1 cellular context compared by ENCODE assay signal in the genomic region with DNA sequence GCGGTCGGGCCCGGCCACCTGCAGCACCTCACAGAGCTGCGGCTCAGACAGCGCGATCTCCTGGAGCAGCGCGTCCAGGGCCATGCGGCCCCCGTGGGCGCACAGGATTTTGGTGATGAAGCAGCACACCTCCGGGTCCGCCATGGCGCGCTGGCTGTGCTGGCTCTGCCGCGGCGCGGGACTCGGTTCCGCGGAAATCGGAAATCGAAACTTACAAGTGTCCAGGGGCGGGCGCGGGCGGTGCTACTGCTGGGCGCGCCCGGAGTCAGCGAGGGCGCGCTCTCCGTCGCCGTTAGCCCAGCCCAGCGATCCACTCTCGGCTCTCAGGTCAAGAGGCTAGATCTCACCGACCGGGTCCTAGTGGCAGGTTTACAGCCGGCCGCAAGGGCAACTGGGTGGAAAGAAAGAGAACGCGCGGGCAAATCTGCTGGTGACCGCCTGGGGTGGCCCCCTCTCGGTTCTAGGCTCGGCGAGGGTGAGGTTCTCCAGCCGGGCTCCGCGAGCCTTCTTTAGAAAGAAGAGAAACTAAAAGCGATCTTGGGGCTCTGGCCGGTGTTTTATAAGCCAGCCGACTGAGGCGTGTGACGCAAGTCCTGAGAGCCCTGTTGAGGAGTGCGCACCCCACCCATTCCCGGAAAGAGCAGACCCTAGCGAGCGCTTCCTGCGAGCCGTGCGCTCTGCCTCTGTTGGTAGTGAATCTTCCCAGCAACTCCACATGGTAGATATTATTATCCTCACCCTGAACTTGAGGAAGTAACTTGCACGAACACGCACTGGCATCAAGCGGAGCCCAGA.
A peak's percentile ranks its signal among the peaks of the same experiment; 100 is the strongest.
TF ChIP-seq lines count a peak whose summit lies in the region.

ZC3HAV1 (minus strand) TSS at position 533 of the 795 bp plus-strand sequence; CDS start at position 144, 389 bp downstream.

TF ChIP-seq in HEK293, 187 proteins besides CTCF, POLR2A, EP300 and RAD21 (continued from another document and continues in another):
- no peak for TF ChIP-seq ZSCAN4 (tag by site-specific recombination; IDR thresholded peaks at IDR 0.05)
- no peak for TF ChIP-seq MEIS1 (CRISPR knock-in tag; IDR thresholded peaks at IDR 0.05; ENCODE audit: borderline replicate concordance)
- TF ChIP-seq ZNF843 (tag by site-specific recombination; IDR thresholded peaks at IDR 0.05) = no peak
- TF ChIP-seq ZNF48 (tag by site-specific recombination; IDR thresholded peaks at IDR 0.05) = no peak
- no peak for TF ChIP-seq ZNF266 (tag by site-specific recombination; IDR thresholded peaks at IDR 0.05; ENCODE audit: low read depth)
- no peak for TF ChIP-seq ZNF423 (tag by site-specific recombination; IDR thresholded peaks at IDR 0.05)
- no peak for TF ChIP-seq ZNF174 (tag by site-specific recombination; IDR thresholded peaks at IDR 0.05)
- peak; percentile 29; the same call in 1 of the 2 replicates for TF ChIP-seq ZNF341 (tag by site-specific recombination; IDR thresholded peaks at IDR 0.05; ENCODE audit: low read depth)
- no peak for TF ChIP-seq HOXC10 (CRISPR knock-in tag; IDR thresholded peaks at IDR 0.05)
- TF ChIP-seq ZFHX2 (tag by site-specific recombination; conservative IDR thresholded peaks at IDR 0.05) = peak; percentile 68; the same call in 1 of the 2 replicates
- TF ChIP-seq, protein P1, sequence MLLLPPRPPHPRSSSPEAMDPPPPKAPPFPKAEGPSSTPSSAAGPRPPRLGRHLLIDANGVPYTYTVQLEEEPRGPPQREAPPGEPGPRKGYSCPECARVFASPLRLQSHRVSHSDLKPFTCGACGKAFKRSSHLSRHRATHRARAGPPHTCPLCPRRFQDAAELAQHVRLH (tag by site-specific recombination; IDR thresholded peaks at IDR 0.05) = no peak
- peak; percentile 41 for TF ChIP-seq OSR2 (tag by site-specific recombination; IDR thresholded peaks at IDR 0.05)
- TF ChIP-seq ZNF654 (tag by site-specific recombination; IDR thresholded peaks at IDR 0.05; ENCODE audit: low read depth) = no peak
- no peak for TF ChIP-seq GFI1B (tag by site-specific recombination; IDR thresholded peaks at IDR 0.05)
- TF ChIP-seq, protein P2, sequence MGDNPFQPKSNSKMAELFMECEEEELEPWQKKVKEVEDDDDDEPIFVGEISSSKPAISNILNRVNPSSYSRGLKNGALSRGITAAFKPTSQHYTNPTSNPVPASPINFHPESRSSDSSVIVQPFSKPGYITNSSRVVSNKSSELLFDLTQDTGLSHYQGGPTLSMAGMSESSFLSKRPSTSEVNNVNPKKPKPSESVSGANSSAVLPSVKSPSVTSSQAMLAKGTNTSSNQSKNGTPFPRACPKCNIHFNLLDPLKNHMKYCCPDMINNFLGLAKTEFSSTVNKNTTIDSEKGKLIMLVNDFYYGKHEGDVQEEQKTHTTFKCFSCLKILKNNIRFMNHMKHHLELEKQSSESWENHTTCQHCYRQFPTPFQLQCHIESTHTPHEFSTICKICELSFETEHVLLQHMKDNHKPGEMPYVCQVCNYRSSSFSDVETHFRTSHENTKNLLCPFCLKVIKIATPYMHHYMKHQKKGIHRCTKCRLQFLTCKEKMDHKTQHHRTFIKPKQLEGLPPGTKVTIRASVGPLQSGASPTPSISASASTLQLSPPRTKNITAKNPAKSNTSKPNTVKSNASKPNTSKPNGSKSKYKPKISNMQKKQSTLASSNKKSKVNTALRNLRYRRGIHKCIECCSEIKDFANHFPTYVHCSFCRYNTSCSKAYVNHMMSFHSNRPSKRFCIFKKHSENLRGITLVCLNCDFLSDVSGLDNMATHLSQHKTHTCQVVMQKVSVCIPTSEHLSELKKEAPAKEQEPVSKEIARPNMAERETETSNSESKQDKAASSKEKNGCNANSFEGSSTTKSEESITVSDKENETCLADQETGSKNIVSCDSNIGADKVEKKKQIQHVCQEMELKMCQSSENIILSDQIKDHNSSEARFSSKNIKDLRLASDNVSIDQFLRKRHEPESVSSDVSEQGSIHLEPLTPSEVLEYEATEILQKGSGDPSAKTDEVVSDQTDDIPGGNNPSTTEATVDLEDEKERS (tag by site-specific recombination; IDR thresholded peaks at IDR 0.05) = no peak
- peak; percentile 17; the same call in 1 of the 2 replicates for TF ChIP-seq REST (tag by site-specific recombination; IDR thresholded peaks at IDR 0.05)
- no peak for TF ChIP-seq OVOL3 (tag by site-specific recombination; IDR thresholded peaks at IDR 0.05)
- TF ChIP-seq ZNF626 (tag by site-specific recombination; IDR thresholded peaks at IDR 0.05) = no peak
- TF ChIP-seq, protein P3, sequence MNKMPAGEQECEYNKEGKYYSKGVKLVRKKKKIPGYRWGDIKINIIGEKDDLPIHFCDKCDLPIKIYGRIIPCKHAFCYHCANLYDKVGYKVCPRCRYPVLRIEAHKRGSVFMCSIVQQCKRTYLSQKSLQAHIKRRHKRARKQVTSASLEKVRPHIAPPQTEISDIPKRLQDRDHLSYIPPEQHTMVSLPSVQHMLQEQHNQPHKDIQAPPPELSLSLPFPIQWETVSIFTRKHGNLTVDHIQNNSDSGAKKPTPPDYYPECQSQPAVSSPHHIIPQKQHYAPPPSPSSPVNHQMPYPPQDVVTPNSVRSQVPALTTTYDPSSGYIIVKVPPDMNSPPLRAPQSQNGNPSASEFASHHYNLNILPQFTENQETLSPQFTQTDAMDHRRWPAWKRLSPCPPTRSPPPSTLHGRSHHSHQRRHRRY (tag by site-specific recombination; IDR thresholded peaks at IDR 0.05) = no peak
- no peak for TF ChIP-seq ZNF677 (tag by site-specific recombination; IDR thresholded peaks at IDR 0.05)
- no peak for TF ChIP-seq ZSCAN16 (tag by site-specific recombination; IDR thresholded peaks at IDR 0.05)
- no peak for TF ChIP-seq TRIM28 (IDR thresholded peaks at IDR 0.05; ENCODE audit: borderline replicate concordance, low read length)
- TF ChIP-seq, protein P4, sequence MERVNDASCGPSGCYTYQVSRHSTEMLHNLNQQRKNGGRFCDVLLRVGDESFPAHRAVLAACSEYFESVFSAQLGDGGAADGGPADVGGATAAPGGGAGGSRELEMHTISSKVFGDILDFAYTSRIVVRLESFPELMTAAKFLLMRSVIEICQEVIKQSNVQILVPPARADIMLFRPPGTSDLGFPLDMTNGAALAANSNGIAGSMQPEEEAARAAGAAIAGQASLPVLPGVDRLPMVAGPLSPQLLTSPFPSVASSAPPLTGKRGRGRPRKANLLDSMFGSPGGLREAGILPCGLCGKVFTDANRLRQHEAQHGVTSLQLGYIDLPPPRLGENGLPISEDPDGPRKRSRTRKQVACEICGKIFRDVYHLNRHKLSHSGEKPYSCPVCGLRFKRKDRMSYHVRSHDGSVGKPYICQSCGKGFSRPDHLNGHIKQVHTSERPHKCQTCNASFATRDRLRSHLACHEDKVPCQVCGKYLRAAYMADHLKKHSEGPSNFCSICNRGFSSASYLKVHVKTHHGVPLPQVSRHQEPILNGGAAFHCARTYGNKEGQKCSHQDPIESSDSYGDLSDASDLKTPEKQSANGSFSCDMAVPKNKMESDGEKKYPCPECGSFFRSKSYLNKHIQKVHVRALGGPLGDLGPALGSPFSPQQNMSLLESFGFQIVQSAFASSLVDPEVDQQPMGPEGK (tag by site-specific recombination; IDR thresholded peaks at IDR 0.05) = peak; percentile 69; the same call in 1 of the 2 replicates
- TF ChIP-seq ZNF366 (tag by site-specific recombination; conservative IDR thresholded peaks at IDR 0.05) = no peak
- TF ChIP-seq GLIS2 (tag by site-specific recombination; IDR thresholded peaks at IDR 0.05) = peak; percentile 75; the same call in 1 of the 2 replicates
- no peak for TF ChIP-seq ZNF148 (tag by site-specific recombination; IDR thresholded peaks at IDR 0.05; ENCODE audit: borderline replicate concordance)
- TF ChIP-seq ZBTB11 (tag by site-specific recombination; conservative IDR thresholded peaks at IDR 0.05; ENCODE audit: low read depth) = peak; percentile 61; the same call in 1 of the 2 replicates
- TF ChIP-seq ZNF521 (tag by site-specific recombination; IDR thresholded peaks at IDR 0.05) = no peak
- TF ChIP-seq ZFP3 (tag by site-specific recombination; IDR thresholded peaks at IDR 0.05; ENCODE audit: low read depth) = no peak
- TF ChIP-seq HIC1 (tag by site-specific recombination; IDR thresholded peaks at IDR 0.05) = no peak
